Comparison of ENCODE assay signal across 8 cellular contexts in genomic region chr17:42405963-42406495, GRCh38. TPM values are rescaled to one million over a fixed set of nuclear protein-coding genes. Genes with fewer than 3 reads are reported as not detected.
DNase-seq lines count a peak whose midpoint lies in the region; ATAC-seq and TF ChIP-seq lines count a peak whose summit lies in the region.

No MANE protein-coding gene starts in this region.

- TF ChIP-seq CTCF in colonic mucosa (IDR thresholded peaks at IDR 0.05) (peak; percentile 82), lung (IDR thresholded peaks at IDR 0.05; ENCODE audit: control extremely low read depth, extremely low read depth) (peak; percentile 97)

- no peak overlapping the region for H3K9ac ChIP-seq in colonic mucosa (ENCODE audit: low read depth in 2 of 2, low read length in 2 of 2)

- ATAC-seq in lung (ENCODE audit: insufficient read depth, low FRiP score) (peak; percentile 66), GM18909 (IDR thresholded peaks at IDR 0.05; ENCODE audit: poor library complexity, unreplicated experiment) (no peak)

- H3K27ac ChIP-seq in colonic mucosa (no peak overlapping the region), lung (ENCODE audit: low read depth in 1 of 2, low read length in 1 of 2) (peak overlapping the region; percentile 51 to 62)

- no peaks in the 10 kb centered on the region for H3K4me1 ChIP-seq in colonic mucosa
- peaks cover 6 to 16% of the 10 kb centered on the region in 2 donors for H3K4me1 ChIP-seq in lung (ENCODE audit: control insufficient read depth in 2 of 2, insufficient read depth in 2 of 2, low read length in 2 of 2)

- WGBS in lung, 2 donors, result 32 to 33% methylated on average over 26 of the region's 26 CpGs

- H3K27me3 ChIP-seq in colonic mucosa, result no peaks in the 10 kb centered on the region
- no peaks in the 10 kb centered on the region for H3K27me3 ChIP-seq in lung (ENCODE audit: control insufficient read depth, insufficient read depth)

- H3K9me3 ChIP-seq in colonic mucosa, result no peaks in the 10 kb centered on the region
- H3K9me3 ChIP-seq in lung (ENCODE audit: control insufficient read depth in 2 of 2, insufficient read depth in 1 of 2, low read length in 1 of 2), result no peaks in the 10 kb centered on the region

- intact Hi-C loops in colonic mucosa (cut with DNase I), result loop anchor here (1.0 kb wide), 1 partner anchor 84 kb away; no protein-coding TSS in a partner anchor

- H3K4me3 ChIP-seq in colonic mucosa (no peak overlapping the region), lung (no peak overlapping the region)

- H3K36me3 ChIP-seq in colonic mucosa (no peaks in the 10 kb centered on the region), lung (ENCODE audit: control insufficient read depth in 2 of 2, insufficient read depth in 2 of 2, low read length in 2 of 2) (peaks cover 11 to 17% of the 10 kb centered on the region in 2 donors)

- DNase-seq in NCI-H187 (lab: John Stamatoyannopoulos, UW) (peak; percentile 34 to 43), NCI-H187 treated with DMSO at 0.1 percent for 48 hours (lab: John Stamatoyannopoulos, UW) (no peak), NCI-H510A (lab: John Stamatoyannopoulos, UW) (peak; percentile 48), colonic mucosa (peak; percentile 88), lung (ENCODE audit: low spot score) (peak; percentile 82)
- peak; percentile 82 for DNase-seq in activated CD4-positive, alpha-beta T cell treated with anti-CD3 and anti-CD28 coated beads, Interleukin-2, amount 50 U/mL, for 1 hour
- peak; percentile 66 for DNase-seq in stimulated activated CD8-positive, alpha-beta memory T cell treated with anti-CD3 and anti-CD28 coated beads, Interleukin-12 subunit alpha, Interleukin-12 subunit beta, amount 100 ng/mL, for 1 hour (ENCODE audit: low read depth)

RNA-seq across cellular contexts. Expression of gene CAVIN1, which starts 17.0 kb away (rescaled TPM):
- total RNA-seq in colonic mucosa, result 10 to 100 TPM; 25.2 to 74.6 TPM
- 100 to 1,000 TPM; 185 to 277 TPM for total RNA-seq in lung
- polyA plus RNA-seq in lung, result 100 to 1,000 TPM; 110 to 134 TPM

RNA-seq across cellular contexts. Expression of gene STAT3, which starts 17.8 kb away (rescaled TPM):
- total RNA-seq in colonic mucosa (100 to 1,000 TPM; 137 to 216 TPM), lung (100 to 1,000 TPM; 267 to 297 TPM)
- 100 to 1,000 TPM in 1 of 2 donors, 10 to 100 TPM in 1; 69.9 to 211 TPM for polyA plus RNA-seq in lung

RNA-seq across cellular contexts. Expression of gene ATP6V0A1, which starts 52.6 kb away (rescaled TPM):
- 10 to 100 TPM; 77.6 to 93.0 TPM for total RNA-seq in colonic mucosa
- total RNA-seq in lung, result 100 to 1,000 TPM in 1 of 2 donors, 10 to 100 TPM in 1; 85.1 to 203 TPM
- polyA plus RNA-seq in lung, result 10 to 100 TPM; 44.4 to 63.9 TPM
